17 cellular contexts compared by ENCODE assay signal in the genomic region with DNA sequence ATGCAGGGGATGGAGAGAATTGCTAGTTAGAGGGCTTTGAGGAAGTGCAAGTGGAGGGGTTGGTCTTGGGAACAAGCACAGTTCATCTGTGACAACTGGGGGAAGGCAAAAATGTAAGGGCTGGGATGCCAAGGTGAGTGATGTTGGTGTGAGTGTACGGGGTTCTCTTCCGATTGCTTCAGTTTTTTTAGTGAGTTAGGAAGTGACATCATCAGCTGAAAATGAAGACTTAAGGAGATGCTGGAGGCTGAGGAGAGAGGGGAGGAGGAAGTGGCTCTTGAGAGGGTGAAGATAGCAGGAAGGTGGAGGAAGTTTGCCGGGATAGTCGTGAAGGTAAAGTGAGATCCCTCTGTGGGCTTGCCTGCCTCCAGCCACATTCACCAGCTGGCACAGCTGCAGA. TPM values are rescaled to one million over a fixed set of nuclear protein-coding genes. Genes with fewer than 3 reads are reported as not detected.
DNase-seq lines count a peak whose midpoint lies in the region; TF ChIP-seq lines count a peak whose summit lies in the region.
"Had no signal": no experiment of that assay in that cellular context is flagged by ENCODE, and none has a peak within 500 bp of the region (broad histone marks: within the 10 kb centered on the region; RNA-seq: fewer than 3 reads in every experiment).

No MANE protein-coding gene starts in this region.

- no peak overlapping the region for H3K27ac ChIP-seq in tibial nerve
- H3K27ac ChIP-seq: dorsolateral prefrontal cortex, HL-60 had no signal

- TF ChIP-seq CTCF in astrocyte of the spinal cord (IDR thresholded peaks at IDR 0.05; ENCODE audit: low read depth, low read length) (no peak), tibial nerve (IDR thresholded peaks at IDR 0.05) (no peak)

- TF ChIP-seq POLR2A in tibial nerve (IDR thresholded peaks at IDR 0.05) = no peak

- in situ Hi-C loops in astrocyte of the spinal cord (cut with HindIII; ENCODE audit: low sequenced_read_pairs) = no loop called here

- H3K4me3 ChIP-seq in astrocyte of the spinal cord (ENCODE audit: low read depth, low read length) = no peak overlapping the region
- H3K4me3 ChIP-seq in tibial nerve = no peak overlapping the region
- H3K4me3 ChIP-seq: dorsolateral prefrontal cortex had no signal

- WGBS in tibial nerve, 2 donors = 69 to 72% methylated on average over 4 of the region's 4 CpGs

- no peaks in the 10 kb centered on the region for H3K4me1 ChIP-seq in tibial nerve
- H3K4me1 ChIP-seq: BE2C had no signal

- DNase-seq in AG20443 (ENCODE audit: low spot score) = peak; percentile 55
- DNase-seq in M059J (ENCODE audit: low read depth) = peak; percentile 54
- DNase-seq in astrocyte of the spinal cord (ENCODE audit: low read depth, low spot score) = peak; percentile 17
- DNase-seq in glomerular visceral epithelial cell (ENCODE audit: extremely low spot score) = peak; percentile 21
- DNase-seq in activated CD4-positive, alpha-beta T cell treated with anti-CD3 and anti-CD28 coated beads for 4 hours = no peak
- no peak for DNase-seq in midbrain (lab: John Stamatoyannopoulos, UW)
- DNase-seq in tibial nerve (ENCODE audit: low spot score in 2 of 2) = no peak
- no peak for DNase-seq in NCI-H2171 treated with DMSO at 0.1 percent for 48 hours (lab: John Stamatoyannopoulos, UW)
- DNase-seq: aorta; BE2C; dorsolateral prefrontal cortex; Karpas-422; NCI-H1694 treated with DMSO at 0.1 percent for 48 hours; NCI-H510A treated with DMSO at 0.1 percent for 48 hours; right cardiac atrium; stimulated activated CD4-positive, alpha-beta T cell treated with anti-CD3 and anti-CD28 coated beads, Interleukin-2, amount 100 ng/mL, for 24 hours had no signal

- no peak for TF ChIP-seq EP300 in tibial nerve (IDR thresholded peaks at IDR 0.05)

- H3K27me3 ChIP-seq in tibial nerve = no peaks in the 10 kb centered on the region
- H3K27me3 ChIP-seq: BE2C had no signal

- no peaks in the 10 kb centered on the region for H3K36me3 ChIP-seq in tibial nerve

- no peaks in the 10 kb centered on the region for H3K9me3 ChIP-seq in tibial nerve
- H3K9me3 ChIP-seq: BE2C had no signal

RNA-seq across cellular contexts. Expression of a gene that starts 12.7 kb away (rescaled TPM):
- 6.6 and 12.0 TPM in 2 replicates for total RNA-seq in M059J (2014; rRNA removed; shearing (Covaris generic))
- under 1 TPM in 1 of 4 donors, not detected in 3; 0.60 TPM for total RNA-seq in tibial nerve

Comparison
In these comparisons a context has a peak if more than half of its experiments do, and no peak if none do; other contexts are left out.
1. DNase-seq: peak in AG20443 (single experiment), M059J (single experiment), astrocyte of the spinal cord (single experiment) and glomerular visceral epithelial cell (single experiment); none in activated CD4-positive, alpha-beta T cell treated with anti-CD3 and anti-CD28 coated beads for 4 hours (0 of 2), midbrain (single experiment), tibial nerve (0 of 2) and NCI-H2171 treated with DMSO at 0.1 percent for 48 hours (single experiment).